In genomic region chr9:129796029-129796910, GRCh38 we compare ENCODE assay signal across 32 cellular contexts. TPM values are rescaled to one million over a fixed set of nuclear protein-coding genes. Genes with fewer than 3 reads are reported as not detected.
"Had no signal": no experiment of that assay in that cellular context is flagged by ENCODE, and none has a peak within 500 bp of the region (broad histone marks: within the 10 kb centered on the region; RNA-seq: fewer than 3 reads in every experiment).

No MANE protein-coding gene starts in this region.

- H3K4me1 Mint-ChIP-seq: central memory CD8-positive, alpha-beta T cell; mesothelial cell of epicardium; naive B cell; nephron progenitor cell had no signal

- FAIRE-seq: bronchial epithelial cell, kidney, pancreas had no signal

- DNase-seq: activated CD4-positive, alpha-beta T cell treated with anti-CD3 and anti-CD28 coated beads for 1 hour; activated CD4-positive, alpha-beta T cell treated with anti-CD3 and anti-CD28 coated beads, Interleukin-2, amount 50 U/mL, for 1 hour; activated CD8-positive, alpha-beta memory T cell treated with anti-CD3 and anti-CD28 coated beads, Interleukin-2, amount 10 ng/mL, durations not matched to agents 7 days and 5 days; activated CD8-positive, alpha-beta T cell treated with anti-CD3 and anti-CD28 coated beads, Interleukin-2, amount 10 ng/mL, durations not matched to agents 7 days and 5 days; activated naive CD4-positive, alpha-beta T cell; activated T-cell treated with anti-CD3 and anti-CD28 coated beads, Interleukin-2, amount 50 U/mL, for 48 hours; anterior cingulate cortex; endodermal cell; foreskin fibroblast; head of caudate nucleus; hypothalamus; immature natural killer cell; kidney; naive B cell; nephron progenitor cell; pancreas; retina; stimulated activated CD4-positive, alpha-beta T cell treated with anti-CD3 and anti-CD28 coated beads, Interleukin-4, amount 100 ng/mL, for 24 hours; substantia nigra; upper lobe of left lung had no signal

- H3K9me3 ChIP-seq: pancreas, prostate gland, upper lobe of left lung, vagina had no signal

- H3K36me3 ChIP-seq: pancreas, prostate gland, upper lobe of left lung, vagina had no signal

- H3K27me3 ChIP-seq: pancreas, upper lobe of left lung, vagina had no signal

- H3K4me3 Mint-ChIP-seq: activated CD8-positive, alpha-beta memory T cell treated with anti-CD3 and anti-CD28 coated beads, Interleukin-2, amount 10 ng/mL, durations not matched to agents 7 days and 5 days; activated CD8-positive, alpha-beta T cell treated with anti-CD3 and anti-CD28 coated beads, Interleukin-2, amount 10 ng/mL, durations not matched to agents 7 days and 5 days; central memory CD8-positive, alpha-beta T cell; dendritic cell treated with granulocyte-macrophage colony-stimulating factor and Interleukin-4, amounts not matched to agents 40 ng/mL and 50 ng/mL, for 4 days; endodermal cell; immature natural killer cell; mesothelial cell of epicardium; naive B cell; nephron progenitor cell; stimulated activated effector memory CD8-positive, alpha-beta T cell treated with anti-CD3 and anti-CD28 coated beads, Interleukin-12 subunit alpha, Interleukin-12 subunit beta, amount 100 ng/mL, for 72 hours; stimulated activated naive CD8-positive, alpha-beta T cell treated with anti-CD3 and anti-CD28 coated beads, Interleukin-15, Interleukin-2, amounts not matched to agents 100 ng/mL and 50 ng/mL, for 24 hours had no signal

- H3K9me3 Mint-ChIP-seq: activated naive CD4-positive, alpha-beta T cell treated with anti-CD3 and anti-CD28 coated beads, Interleukin-2, amount 50 U/mL, for 72 hours; central memory CD8-positive, alpha-beta T cell; dendritic cell treated with granulocyte-macrophage colony-stimulating factor and Interleukin-4, amounts not matched to agents 40 ng/mL and 50 ng/mL, for 4 days; endodermal cell; immature natural killer cell; mesothelial cell of epicardium; naive B cell; nephron progenitor cell; stimulated activated effector memory CD8-positive, alpha-beta T cell treated with anti-CD3 and anti-CD28 coated beads, Interleukin-12 subunit alpha, Interleukin-12 subunit beta, amount 100 ng/mL, for 72 hours; stimulated activated naive CD8-positive, alpha-beta T cell treated with anti-CD3 and anti-CD28 coated beads, Interleukin-15, Interleukin-2, amounts not matched to agents 100 ng/mL and 50 ng/mL, for 24 hours had no signal

- H3K4me1 ChIP-seq: pancreas, prostate gland, upper lobe of left lung, vagina had no signal

- H3K4me3 ChIP-seq: pancreas, prostate gland, skin epidermis, upper lobe of left lung, vagina had no signal

- H3K36me3 Mint-ChIP-seq: activated CD8-positive, alpha-beta memory T cell treated with anti-CD3 and anti-CD28 coated beads, Interleukin-2, amount 10 ng/mL, durations not matched to agents 7 days and 5 days; activated naive CD4-positive, alpha-beta T cell treated with anti-CD3 and anti-CD28 coated beads, Interleukin-2, amount 50 U/mL, for 72 hours; immature natural killer cell; mesothelial cell of epicardium; naive B cell; stimulated activated effector memory CD8-positive, alpha-beta T cell treated with anti-CD3 and anti-CD28 coated beads, Interleukin-12 subunit alpha, Interleukin-12 subunit beta, amount 100 ng/mL, for 72 hours had no signal

- H3K27ac Mint-ChIP-seq: activated CD8-positive, alpha-beta memory T cell treated with anti-CD3 and anti-CD28 coated beads, Interleukin-2, amount 10 ng/mL, durations not matched to agents 7 days and 5 days; activated CD8-positive, alpha-beta T cell treated with anti-CD3 and anti-CD28 coated beads, Interleukin-2, amount 10 ng/mL, durations not matched to agents 7 days and 5 days; dendritic cell treated with granulocyte-macrophage colony-stimulating factor and Interleukin-4, amounts not matched to agents 40 ng/mL and 50 ng/mL, for 4 days; endodermal cell; mesothelial cell of epicardium; nephron progenitor cell; stimulated activated effector memory CD8-positive, alpha-beta T cell treated with anti-CD3 and anti-CD28 coated beads, Interleukin-12 subunit alpha, Interleukin-12 subunit beta, amount 100 ng/mL, for 72 hours; stimulated activated naive CD8-positive, alpha-beta T cell treated with anti-CD3 and anti-CD28 coated beads, Interleukin-15, Interleukin-2, amounts not matched to agents 100 ng/mL and 50 ng/mL, for 24 hours had no signal

- H3K27me3 Mint-ChIP-seq: stimulated activated naive CD8-positive, alpha-beta T cell treated with anti-CD3 and anti-CD28 coated beads, Interleukin-15, Interleukin-2, amounts not matched to agents 100 ng/mL and 50 ng/mL, for 24 hours had no signal

- ATAC-seq: activated CD8-positive, alpha-beta memory T cell treated with anti-CD3 and anti-CD28 coated beads, Interleukin-2, amount 10 ng/mL, durations not matched to agents 7 days and 5 days; activated CD8-positive, alpha-beta T cell treated with anti-CD3 and anti-CD28 coated beads, Interleukin-2, amount 10 ng/mL, durations not matched to agents 7 days and 5 days; activated naive CD4-positive, alpha-beta T cell treated with anti-CD3 and anti-CD28 coated beads, Interleukin-2, amount 50 U/mL, for 72 hours; esophagus mucosa; pancreas; sciatic nerve; stimulated activated effector memory CD8-positive, alpha-beta T cell treated with anti-CD3 and anti-CD28 coated beads, Interleukin-12 subunit alpha, Interleukin-12 subunit beta, amount 100 ng/mL, for 72 hours had no signal

- H3K27ac ChIP-seq: pancreas, prostate gland, skin epidermis, upper lobe of left lung, vagina had no signal

RNA-seq across cellular contexts. Expression of gene PTGES, which starts 43.4 kb away (rescaled TPM):
- total RNA-seq: activated CD8-positive, alpha-beta memory T cell treated with anti-CD3 and anti-CD28 coated beads, Interleukin-2, amount 10 ng/mL, durations not matched to agents 7 days and 5 days; activated CD8-positive, alpha-beta T cell treated with anti-CD3 and anti-CD28 coated beads, Interleukin-2, amount 10 ng/mL, durations not matched to agents 7 days and 5 days had no signal
- polyA plus RNA-seq: immature natural killer cell had no signal
